In the genomic region with DNA sequence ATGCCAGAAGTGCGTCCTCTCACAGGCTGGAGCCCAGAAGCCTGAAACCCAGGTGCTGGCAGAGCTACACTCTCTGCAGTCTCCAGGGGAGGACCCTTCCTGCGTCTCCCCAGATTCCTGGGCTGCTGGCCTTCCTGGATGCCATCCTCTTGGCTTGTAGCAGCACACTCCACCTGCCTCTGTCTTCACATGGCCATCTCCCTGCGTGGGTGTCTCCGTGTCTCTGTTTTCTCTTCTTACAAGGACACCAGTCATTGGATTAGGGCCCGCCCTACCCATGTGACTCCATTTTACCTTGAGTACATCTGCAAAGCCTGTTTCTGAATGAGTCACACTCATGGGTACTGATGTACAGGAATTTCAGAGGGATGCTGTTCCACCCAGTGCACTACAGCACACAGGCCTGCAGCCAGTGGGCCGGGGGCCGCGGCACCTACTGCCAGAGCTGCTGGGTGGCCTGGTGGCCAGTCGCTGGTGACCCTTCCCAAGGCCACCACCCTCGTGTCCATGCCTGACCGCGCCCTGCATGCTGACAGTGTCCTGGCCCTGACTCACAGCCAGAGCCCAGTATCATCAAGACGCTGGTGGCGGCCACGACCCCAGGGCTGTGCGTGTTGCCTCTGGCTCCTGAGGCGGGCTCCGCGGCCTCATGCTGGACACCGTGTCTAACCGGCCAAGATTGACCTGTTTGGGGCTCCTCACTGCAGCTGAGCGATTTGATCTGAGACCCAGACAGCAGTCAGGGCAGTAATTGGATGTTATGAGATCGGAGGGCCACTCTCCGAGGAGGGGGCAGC, we compare ENCODE assay signal across 23 cellular contexts.
DNase-seq lines count a peak whose midpoint lies in the region; ATAC-seq, FAIRE-seq and TF ChIP-seq lines count a peak whose summit lies in the region.
"Had no signal": no experiment of that assay in that cellular context is flagged by ENCODE, and none has a peak within 500 bp of the region (broad histone marks: within the 10 kb centered on the region; RNA-seq: fewer than 3 reads in every experiment).

No MANE protein-coding gene starts in this region.

- H3K27ac ChIP-seq in right lobe of liver (no peak overlapping the region), HepG2 (ENCODE audit: extremely low read length, insufficient read depth, low read length) (no peak overlapping the region), WERI-Rb-1 (no peak overlapping the region)

- POLR2A ChIA-PET in HepG2 (lab: Yijun Ruan, JAX), result no interaction called here

- TF ChIP-seq EP300 in HepG2 (IDR thresholded peaks at IDR 0.05; ENCODE audit: low read depth in 2 of 2, low read length in 2 of 2) (no peak), HepG2 (CRISPR knock-in tag; IDR thresholded peaks at IDR 0.05; ENCODE audit: borderline replicate concordance) (no peak)

- no TSS peak for BruUV-seq in HepG2 (replicated peaks; lab: Mats Ljungman, UMichigan)

- H3K4me2 ChIP-seq in HepG2 (ENCODE audit: low read depth, low read length), result no peak overlapping the region
- H3K4me2 ChIP-seq: GM23338 had no signal

- H2AFZ ChIP-seq in HepG2 (ENCODE audit: low read length), result no peak overlapping the region
- H2AFZ ChIP-seq: GM23338 had no signal

- no peak for FAIRE-seq in HepG2 (lab: Jason Lieb, UNC)
- FAIRE-seq: GM12878 had no signal

- no peaks in the 10 kb centered on the region for H3K79me2 ChIP-seq in HepG2 (ENCODE audit: insufficient read depth, low read length)

- no peak overlapping the region for H3K9ac ChIP-seq in HepG2 (ENCODE audit: insufficient read depth, low read depth, low read length)

- no peak for TF ChIP-seq CTCF in right lobe of liver (IDR thresholded peaks at IDR 0.05)
- no peak for TF ChIP-seq CTCF in HepG2 (CRISPR knock-in tag; IDR thresholded peaks at IDR 0.05)
- no peak for TF ChIP-seq CTCF in WERI-Rb-1 (IDR thresholded peaks at IDR 0.05; ENCODE audit: low read depth, low read length)

- in situ Hi-C loops in HepG2 (cut with HindIII; ENCODE audit: extremely low pct_ligation_motif_present, low pct_unique_long_range_greater_than_20kb), result no loop called here

- intact Hi-C loops in right lobe of liver (cut with DNase I), result no loop called here
- intact Hi-C loops in HepG2 (cut with micrococcal nuclease; ENCODE audit: unreplicated experiment), result no loop called here

- H3K4me3 ChIP-seq in right lobe of liver (no peak overlapping the region), HepG2 (replicated peaks in 1 of 3; ENCODE audit: insufficient read depth in 1 of 3, low read depth in 2 of 3, low read length in 3 of 3) (no peak overlapping the region), WERI-Rb-1 (ENCODE audit: low read depth, low read length) (no peak overlapping the region)
- H3K4me3 ChIP-seq: GM12878, GM23338 had no signal

- peaks cover 0 to 11% of the 10 kb centered on the region in 2 donors for H3K27me3 ChIP-seq in right lobe of liver
- H3K27me3 ChIP-seq in HepG2 (ENCODE audit: control insufficient read depth in 1 of 2, insufficient read depth in 2 of 2, low read length in 2 of 2), result peaks cover 8 to 29% of the 10 kb centered on the region in 2 experiments; a peak in 3 of 5 replicates
- H3K27me3 ChIP-seq in WERI-Rb-1 (ENCODE audit: insufficient read depth, low read depth, severe bottlenecking), result peaks cover 33% of the 10 kb centered on the region

- CTCF ChIA-PET in HepG2 (lab: Yijun Ruan, JAX; ENCODE audit: low intra/inter-chr PET ratio, low total read pairs), result no interaction called here

- H3K36me3 ChIP-seq in right lobe of liver (no peaks in the 10 kb centered on the region), HepG2 (replicated peaks in 1 of 2; ENCODE audit: control insufficient read depth in 1 of 2, insufficient read depth in 2 of 2, low read length in 2 of 2) (no peaks in the 10 kb centered on the region), WERI-Rb-1 (no peaks in the 10 kb centered on the region)

- no peak for TF ChIP-seq RAD21 in HepG2 (CRISPR knock-in tag; IDR thresholded peaks at IDR 0.05)

- no peaks in the 10 kb centered on the region for H4K20me1 ChIP-seq in HepG2 (ENCODE audit: insufficient read depth, low read length)

- no peak for ATAC-seq in right lobe of liver
- no peak for ATAC-seq in HepG2
- no peak for ATAC-seq in HG03025 (IDR thresholded peaks at IDR 0.05; ENCODE audit: low FRiP score, unreplicated experiment)
- ATAC-seq: CD8-positive, alpha-beta T cell; GM12878; GM23338; stimulated activated naive B cell treated with anti-CD40 and anti-IgM and Interleukin-4, amounts not matched to agents 10 μg/mL and 1 μg/mL and 100 μg/mL, for 72 hours had no signal

- DNase-seq in right lobe of liver (peak; percentile 15 to 39 (median 35)), HepG2 (ENCODE audit: low spot score) (no peak), WERI-Rb-1 (peak; percentile 6), kidney tubule cell (ENCODE audit: low spot score) (peak; percentile 9), NCI-H345 treated with DMSO at 0.1 percent for 48 hours (lab: John Stamatoyannopoulos, UW; ENCODE audit: unreplicated experiment) (no peak), NCI-H1105 (lab: John Stamatoyannopoulos, UW) (no peak)
- DNase-seq: activated CD8-positive, alpha-beta memory T cell treated with anti-CD3 and anti-CD28 coated beads, Interleukin-2, amount 50 U/mL, for 48 hours; anterior cingulate cortex; central memory CD4-positive, alpha-beta T cell; DMS79; KBM-7; kidney glomerular epithelial cell; NCI-H187 treated with DMSO at 0.1 percent for 48 hours; NCI-H345; nephron progenitor cell; NK-92 treated with Interleukin-12 subunit alpha and Interleukin-12 subunit beta, amount 100 ng/mL, for 24 hours; stimulated activated CD4-positive, alpha-beta T cell treated with anti-CD3 and anti-CD28 coated beads, Interleukin-1b, Interleukin-23, amount 100 ng/mL, for 48 hours; stimulated activated naive B cell treated with anti-CD40 and anti-IgM and Interleukin-4, amounts not matched to agents 10 μg/mL and 1 μg/mL and 100 μg/mL, for 72 hours; T-helper 1 cell had no signal

- whole genome bisulfite sequencing in right lobe of liver (ENCODE audit: insufficient coverage, low coverage, low lambda C conversion rate, missing lambda C conversion rate), result 52% methylated on average over 4 of the region's 24 CpGs
- WGBS in HepG2 (ENCODE audit: low lambda C conversion rate), result 30% methylated on average over 11 of the region's 24 CpGs

- H3K9me3 ChIP-seq in right lobe of liver (no peaks in the 10 kb centered on the region), HepG2 (ENCODE audit: low read length) (no peaks in the 10 kb centered on the region), WERI-Rb-1 (ENCODE audit: severe bottlenecking) (peaks cover 6% of the 10 kb centered on the region)

- H3K4me1 ChIP-seq in right lobe of liver (no peaks in the 10 kb centered on the region), HepG2 (ENCODE audit: insufficient read depth, low read length) (no peaks in the 10 kb centered on the region)

- TF ChIP-seq POLR2A in right lobe of liver (IDR thresholded peaks at IDR 0.05) (no peak), HepG2 (IDR thresholded peaks at IDR 0.05; ENCODE audit: insufficient read depth in 1 of 2, low read depth in 2 of 2, low read length in 2 of 2) (no peak)

TF ChIP-seq in HepG2, 621 proteins besides CTCF, POLR2A, EP300 and RAD21 (continues in another document):
- TF ChIP-seq CHD2 (IDR thresholded peaks at IDR 0.05; ENCODE audit: low read depth, low read length) (no peak), KDM1A (CRISPR knock-in tag; IDR thresholded peaks at IDR 0.05) (no peak), ZNF766 (CRISPR knock-in tag; IDR thresholded peaks at IDR 0.05; ENCODE audit: borderline replicate concordance) (no peak)
- TF ChIP-seq, protein P1, sequence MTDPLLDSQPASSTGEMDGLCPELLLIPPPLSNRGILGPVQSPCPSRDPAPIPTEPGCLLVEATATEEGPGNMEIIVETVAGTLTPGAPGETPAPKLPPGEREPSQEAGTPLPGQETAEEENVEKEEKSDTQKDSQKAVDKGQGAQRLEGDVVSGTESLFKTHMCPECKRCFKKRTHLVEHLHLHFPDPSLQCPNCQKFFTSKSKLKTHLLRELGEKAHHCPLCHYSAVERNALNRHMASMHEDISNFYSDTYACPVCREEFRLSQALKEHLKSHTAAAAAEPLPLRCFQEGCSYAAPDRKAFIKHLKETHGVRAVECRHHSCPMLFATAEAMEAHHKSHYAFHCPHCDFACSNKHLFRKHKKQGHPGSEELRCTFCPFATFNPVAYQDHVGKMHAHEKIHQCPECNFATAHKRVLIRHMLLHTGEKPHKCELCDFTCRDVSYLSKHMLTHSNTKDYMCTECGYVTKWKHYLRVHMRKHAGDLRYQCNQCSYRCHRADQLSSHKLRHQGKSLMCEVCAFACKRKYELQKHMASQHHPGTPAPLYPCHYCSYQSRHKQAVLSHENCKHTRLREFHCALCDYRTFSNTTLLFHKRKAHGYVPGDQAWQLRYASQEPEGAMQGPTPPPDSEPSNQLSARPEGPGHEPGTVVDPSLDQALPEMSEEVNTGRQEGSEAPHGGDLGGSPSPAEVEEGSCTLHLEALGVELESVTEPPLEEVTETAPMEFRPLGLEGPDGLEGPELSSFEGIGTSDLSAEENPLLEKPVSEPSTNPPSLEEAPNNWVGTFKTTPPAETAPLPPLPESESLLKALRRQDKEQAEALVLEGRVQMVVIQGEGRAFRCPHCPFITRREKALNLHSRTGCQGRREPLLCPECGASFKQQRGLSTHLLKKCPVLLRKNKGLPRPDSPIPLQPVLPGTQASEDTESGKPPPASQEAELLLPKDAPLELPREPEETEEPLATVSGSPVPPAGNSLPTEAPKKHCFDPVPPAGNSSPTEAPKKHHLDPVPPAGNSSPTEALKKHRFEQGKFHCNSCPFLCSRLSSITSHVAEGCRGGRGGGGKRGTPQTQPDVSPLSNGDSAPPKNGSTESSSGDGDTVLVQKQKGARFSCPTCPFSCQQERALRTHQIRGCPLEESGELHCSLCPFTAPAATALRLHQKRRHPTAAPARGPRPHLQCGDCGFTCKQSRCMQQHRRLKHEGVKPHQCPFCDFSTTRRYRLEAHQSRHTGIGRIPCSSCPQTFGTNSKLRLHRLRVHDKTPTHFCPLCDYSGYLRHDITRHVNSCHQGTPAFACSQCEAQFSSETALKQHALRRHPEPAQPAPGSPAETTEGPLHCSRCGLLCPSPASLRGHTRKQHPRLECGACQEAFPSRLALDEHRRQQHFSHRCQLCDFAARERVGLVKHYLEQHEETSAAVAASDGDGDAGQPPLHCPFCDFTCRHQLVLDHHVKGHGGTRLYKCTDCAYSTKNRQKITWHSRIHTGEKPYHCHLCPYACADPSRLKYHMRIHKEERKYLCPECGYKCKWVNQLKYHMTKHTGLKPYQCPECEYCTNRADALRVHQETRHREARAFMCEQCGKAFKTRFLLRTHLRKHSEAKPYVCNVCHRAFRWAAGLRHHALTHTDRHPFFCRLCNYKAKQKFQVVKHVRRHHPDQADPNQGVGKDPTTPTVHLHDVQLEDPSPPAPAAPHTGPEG (CRISPR knock-in tag; IDR thresholded peaks at IDR 0.05), result no peak

Comparison
In these comparisons a context has a peak if more than half of its experiments do, and no peak if none do; other contexts are left out.
1. DNase-seq: peak in right lobe of liver (3 of 3), WERI-Rb-1 (single experiment) and kidney tubule cell (single experiment); none in HepG2 (single experiment), NCI-H345 treated with DMSO at 0.1 percent for 48 hours (single experiment) and NCI-H1105 (single experiment).